9 cellular contexts compared by ENCODE assay signal in the genomic region with DNA sequence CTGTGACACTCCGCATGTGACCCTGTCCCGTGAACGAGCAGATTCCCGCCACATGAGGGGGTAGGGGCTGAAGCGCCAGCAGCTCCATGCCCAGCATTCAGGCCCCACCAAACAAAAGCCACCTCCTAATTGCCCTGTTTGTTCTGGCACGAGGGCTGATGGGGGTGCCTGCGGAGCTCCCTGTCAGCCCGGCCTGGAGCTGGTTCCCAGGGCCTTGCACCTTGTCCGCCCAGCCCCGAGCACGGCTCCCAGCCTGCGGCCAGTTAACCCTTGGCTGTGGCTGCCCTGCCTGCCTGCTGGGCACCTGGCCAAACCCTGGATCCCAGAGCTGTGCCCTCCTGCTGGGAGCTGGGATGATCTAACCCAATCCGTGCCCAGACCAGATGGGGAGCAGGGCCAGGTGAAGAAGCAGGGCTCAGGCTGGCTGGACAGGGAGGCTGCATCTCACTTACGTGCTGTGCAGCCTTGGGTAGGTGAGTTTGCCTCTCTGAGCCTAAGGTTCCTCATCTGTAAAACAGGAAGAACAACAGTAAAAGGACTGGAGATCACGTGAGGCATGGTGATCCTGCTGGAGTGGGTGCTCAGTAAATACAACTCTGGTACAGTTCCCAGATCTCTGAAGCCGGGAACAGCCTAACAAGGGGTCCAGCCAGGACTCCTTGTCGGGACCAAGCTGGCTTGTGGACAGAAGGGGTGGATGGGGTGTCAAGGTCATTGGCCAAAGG.
DNase-seq lines count a peak whose midpoint lies in the region; ATAC-seq and TF ChIP-seq lines count a peak whose summit lies in the region.
"Had no signal": no experiment of that assay in that cellular context is flagged by ENCODE, and none has a peak within 500 bp of the region (broad histone marks: within the 10 kb centered on the region; RNA-seq: fewer than 3 reads in every experiment).

No MANE protein-coding gene starts in this region.

- no peaks in the 10 kb centered on the region for H3K79me2 ChIP-seq in MM.1S (ENCODE audit: low read length)

- no peak overlapping the region for H3K4me3 ChIP-seq in MM.1S (ENCODE audit: low read length)

- DNase-seq in COR-L47 (lab: John Stamatoyannopoulos, UW), result peak; percentile 75
- no peak for DNase-seq in MM.1S
- peak; percentile 41 to 56 for DNase-seq in dermis microvascular lymphatic vessel endothelial cell (ENCODE audit: low read depth in 2 of 2)
- DNase-seq in myocyte (ENCODE audit: low read depth), result peak; percentile 36
- no peak for DNase-seq in hepatic stellate cell (ENCODE audit: low spot score)
- no peak for DNase-seq in Ammon's horn (ENCODE audit: low spot score)

- H4K20me1 ChIP-seq in MM.1S (ENCODE audit: insufficient read depth, low read length), result no peaks in the 10 kb centered on the region

- no peaks in the 10 kb centered on the region for H3K9me3 ChIP-seq in MM.1S (replicated peaks; ENCODE audit: insufficient read depth, low read length)

- no peak overlapping the region for H3K9ac ChIP-seq in MM.1S (ENCODE audit: low read length)

- H3K4me2 ChIP-seq in MM.1S (ENCODE audit: low read depth, low read length), result 0 out of 2 replicates have a peak overlapping the region, but pooled peaks have one; percentile 18

- TF ChIP-seq CTCF in MM.1S (IDR thresholded peaks at IDR 0.05; ENCODE audit: low read length), result no peak

- H3F3A ChIP-seq in MM.1S (ENCODE audit: insufficient read depth, low read length), result no peaks in the 10 kb centered on the region

- H3K4me1 ChIP-seq in MM.1S (ENCODE audit: low read length), result peaks cover 17% of the 10 kb centered on the region

- H3K36me3 ChIP-seq in MM.1S (replicated peaks; ENCODE audit: insufficient read depth, low read length), result no peaks in the 10 kb centered on the region

- no peak for ATAC-seq in GM21576 (IDR thresholded peaks at IDR 0.05; ENCODE audit: unreplicated experiment)
- no peak for ATAC-seq in HG03354 (IDR thresholded peaks at IDR 0.05; ENCODE audit: poor library complexity, severe bottlenecking, unreplicated experiment)

- 0 out of 2 replicates have a peak overlapping the region, but pooled peaks have one; percentile 6 for H2AFZ ChIP-seq in MM.1S (ENCODE audit: low read length)

- no peak overlapping the region for H3K27ac ChIP-seq in MM.1S (ENCODE audit: low read length)

- H3K27me3 ChIP-seq in MM.1S (replicated peaks; ENCODE audit: insufficient read depth, low read length), result no peaks in the 10 kb centered on the region
- H3K27me3 ChIP-seq: dorsolateral prefrontal cortex had no signal

- H3K9me2 ChIP-seq in MM.1S (replicated peaks; ENCODE audit: insufficient read depth, low read length), result no peaks in the 10 kb centered on the region

Comparison
In these comparisons a context has a peak if more than half of its experiments do, and no peak if none do; other contexts are left out.
1. DNase-seq: peak in COR-L47 (single experiment), dermis microvascular lymphatic vessel endothelial cell (2 of 2) and myocyte (single experiment); none in MM.1S (single experiment), hepatic stellate cell (single experiment) and Ammon's horn (single experiment).